9 cellular contexts compared by ENCODE assay signal in the genomic region with DNA sequence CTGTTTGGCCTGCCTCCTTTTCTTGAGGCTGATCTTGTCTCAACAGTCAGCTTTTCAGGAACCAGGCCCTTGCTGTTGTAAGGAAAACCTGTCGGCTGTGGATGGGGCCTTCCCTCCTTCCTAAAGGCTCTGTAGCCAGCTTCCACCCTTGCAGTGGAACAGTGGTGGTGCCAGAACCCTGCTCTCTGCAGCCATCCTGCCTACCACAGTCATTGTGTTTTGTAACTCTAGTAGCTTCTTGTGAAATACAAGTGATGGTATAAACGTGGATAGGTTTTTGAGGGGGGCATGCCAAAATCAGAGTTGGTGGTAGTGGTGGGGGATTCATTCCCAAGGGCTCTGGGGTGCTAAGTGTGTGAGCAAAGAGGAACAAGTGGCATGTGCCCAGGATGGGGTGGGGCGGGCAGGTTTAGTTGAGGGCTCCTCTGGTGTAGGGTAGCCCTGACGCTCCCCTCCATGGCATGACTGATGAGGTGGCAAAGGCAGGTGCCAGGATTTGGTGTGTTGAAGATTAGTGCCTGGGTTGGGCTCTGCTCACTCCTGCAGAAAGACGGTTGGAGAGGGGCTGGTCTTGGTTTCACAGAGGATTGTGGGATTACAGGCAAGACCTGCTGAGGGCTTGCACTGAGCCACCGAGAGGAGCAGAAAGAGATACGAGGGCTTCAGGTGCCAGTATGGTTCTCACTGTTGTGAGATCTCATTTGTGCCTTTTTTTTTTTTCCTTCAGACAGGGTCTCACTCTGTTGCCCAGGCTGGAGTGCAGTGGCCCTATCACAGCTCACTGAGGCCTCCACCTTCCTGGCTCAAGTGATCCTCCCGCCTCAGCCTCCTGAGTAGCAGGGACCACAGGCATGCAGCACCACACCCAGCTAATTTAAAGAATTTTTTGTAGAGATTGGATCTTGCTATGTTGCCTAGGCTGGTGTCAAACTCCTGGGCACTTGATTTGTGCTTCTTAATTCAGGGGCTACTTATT. TPM values are rescaled to one million over a fixed set of nuclear protein-coding genes. Genes with fewer than 3 reads are reported as not detected.
A peak's percentile ranks its signal among the peaks of the same experiment; 100 is the strongest.
DNase-seq lines count a peak whose midpoint lies in the region; ATAC-seq, FAIRE-seq and TF ChIP-seq lines count a peak whose summit lies in the region.
"Had no signal": no experiment of that assay in that cellular context is flagged by ENCODE, and none has a peak within 500 bp of the region (broad histone marks: within the 10 kb centered on the region; RNA-seq: fewer than 3 reads in every experiment).

No MANE protein-coding gene starts in this region.

- H3K9me3 Mint-ChIP-seq in activated B cell treated with CpG ODN at 0.5 μM for 24 hours: no peaks in the 10 kb centered on the region

- FAIRE-seq in GM19239 (lab: Jason Lieb, UNC): no peak
- FAIRE-seq: A204.1 had no signal

- peak overlapping the region; percentile 29 to 99 (median 86) for H3K27ac ChIP-seq in skin epidermis

- H3K27ac Mint-ChIP-seq in activated B cell treated with CpG ODN at 0.5 μM for 24 hours: peak overlapping the region; percentile 77

- H3K27me3 Mint-ChIP-seq in activated B cell treated with CpG ODN at 0.5 μM for 24 hours: no peaks in the 10 kb centered on the region

- peak overlapping the region; percentile 21 for H3K4me3 Mint-ChIP-seq in activated B cell treated with CpG ODN at 0.5 μM for 24 hours

- ATAC-seq in activated B cell treated with CpG ODN at 0.5 μM for 24 hours (ENCODE audit: low read depth): no peak

- intact Hi-C loops in activated B cell treated with CpG ODN at 0.5 μM for 24 hours (cut with micrococcal nuclease): no loop called here

- H3K36me3 Mint-ChIP-seq in activated B cell treated with CpG ODN at 0.5 μM for 24 hours (ENCODE audit: low read depth): no peaks in the 10 kb centered on the region

- POLR2A ChIA-PET in activated B cell treated with CpG ODN at 0.5 μM for 24 hours (lab: Charles Lee): interaction anchor here (0.8 to 1.4 kb wide), 3 partner anchors 9 to 53 kb away, joined by 3 read pairs; a partner anchor contains a TSS

- DNase-seq in DMS79 treated with DMSO at 0.1 percent for 48 hours (lab: John Stamatoyannopoulos, UW): peak; percentile 16
- DNase-seq in DMS79 (lab: John Stamatoyannopoulos, UW): no peak
- DNase-seq in activated B cell treated with CpG ODN at 0.5 μM for 24 hours: no peak
- DNase-seq in foreskin fibroblast: peak; percentile 34 to 65
- no peak for DNase-seq in stimulated activated naive CD4-positive, alpha-beta T cell treated with Interleukin-2 at 50 U/mL for 16 hours (lab: John Stamatoyannopoulos, UW)
- no peak for DNase-seq in GM19239 (ENCODE audit: insufficient read length, low spot score)
- no peak for DNase-seq in NCI-H128 (lab: John Stamatoyannopoulos, UW; ENCODE audit: unreplicated experiment)

- no peak overlapping the region for H3K4me3 ChIP-seq in foreskin fibroblast (ENCODE audit: low read depth in 1 of 2, low read length in 2 of 2)
- no peak overlapping the region for H3K4me3 ChIP-seq in skin epidermis

- peaks cover 97% of the 10 kb centered on the region for H3K4me1 Mint-ChIP-seq in activated B cell treated with CpG ODN at 0.5 μM for 24 hours

- CTCF ChIA-PET in activated B cell treated with CpG ODN at 0.5 μM for 24 hours (lab: Charles Lee): interaction anchor here (0.8 to 1.1 kb wide), 2 partner anchors 44 to 53 kb away, joined by 3 to 6 read pairs; no protein-coding TSS in a partner anchor

- TF ChIP-seq CTCF in activated B cell treated with CpG ODN at 0.5 μM for 24 hours (IDR thresholded peaks at IDR 0.05): no peak
- no peak for TF ChIP-seq CTCF in foreskin fibroblast (IDR thresholded peaks at IDR 0.05; ENCODE audit: low read depth, low read length)

RNA-seq across cellular contexts. Expression of a gene that starts 7.4 kb away (rescaled TPM):
- 18.9 and 20.7 TPM in 2 replicates for total RNA-seq in activated B cell treated with CpG ODN at 0.5 μM for 24 hours

RNA-seq across cellular contexts. Expression of a gene that starts 53.1 kb away (rescaled TPM):
- 8.5 and 10.3 TPM in 2 replicates for total RNA-seq in activated B cell treated with CpG ODN at 0.5 μM for 24 hours

Comparison
In these comparisons a context has a peak if more than half of its experiments do, and no peak if none do; other contexts are left out.
1. DNase-seq: peak in DMS79 treated with DMSO at 0.1 percent for 48 hours (single experiment) and foreskin fibroblast (2 of 2); none in DMS79 (single experiment), activated B cell treated with CpG ODN at 0.5 μM for 24 hours (single experiment), stimulated activated naive CD4-positive, alpha-beta T cell treated with Interleukin-2 at 50 U/mL for 16 hours (single experiment), GM19239 (single experiment) and NCI-H128 (single experiment).